2 cellular contexts compared by ENCODE assay signal in the genomic region with DNA sequence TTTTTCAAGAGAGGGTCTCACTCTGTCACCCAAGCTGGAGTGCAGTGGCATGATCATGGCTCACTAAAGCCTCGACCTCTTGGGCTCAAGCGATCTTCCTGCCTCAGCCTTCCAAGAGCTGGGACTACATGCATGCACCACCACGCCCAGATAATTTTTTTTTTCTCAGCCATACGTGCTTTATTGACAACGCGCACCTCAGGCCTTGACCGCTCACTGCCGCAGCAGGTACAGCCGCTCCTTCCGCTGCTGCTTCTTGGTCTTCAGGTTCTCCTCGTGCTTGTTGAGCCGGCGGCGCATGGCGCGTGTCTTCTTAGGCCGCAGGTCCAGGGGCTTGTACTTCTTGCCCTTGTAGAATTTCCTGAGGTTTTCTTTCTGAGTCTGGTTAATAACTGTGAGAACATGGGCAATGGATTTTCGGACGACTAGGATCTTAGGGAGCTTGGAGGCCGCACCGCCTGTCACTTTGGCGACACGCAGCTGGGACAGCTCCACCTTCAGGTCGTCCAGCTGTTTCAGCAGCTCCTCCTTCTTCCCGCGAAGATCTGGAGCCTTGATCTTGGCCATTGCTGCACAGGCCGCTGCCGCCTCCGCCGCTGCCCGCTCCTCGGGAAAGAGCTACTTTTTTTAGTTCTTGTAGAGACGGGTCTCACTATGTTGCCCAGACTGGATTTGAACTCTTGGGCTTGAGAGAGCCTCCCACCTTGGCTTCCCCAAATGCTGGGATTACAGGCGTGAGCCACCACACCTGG.
TF ChIP-seq lines count a peak whose summit lies in the region.
"Not testable (repeated sequence)": the region's sequence is repeated elsewhere in the genome, so short reads cannot be mapped to it uniquely, and the experiment has no call there.

No MANE protein-coding gene starts in this region.

TF ChIP-seq in WTC11, 78 proteins besides CTCF, POLR2A, EP300 and RAD21:
- 0 out of 2 replicates have a peak, but pooled peaks have one; percentile 20 for TF ChIP-seq ZNF121 (CRISPR knock-in tag; IDR thresholded peaks at IDR 0.05)

TF ChIP-seq in HepG2, 621 proteins besides CTCF, POLR2A, EP300 and RAD21:
- TF ChIP-seq, protein P1, sequence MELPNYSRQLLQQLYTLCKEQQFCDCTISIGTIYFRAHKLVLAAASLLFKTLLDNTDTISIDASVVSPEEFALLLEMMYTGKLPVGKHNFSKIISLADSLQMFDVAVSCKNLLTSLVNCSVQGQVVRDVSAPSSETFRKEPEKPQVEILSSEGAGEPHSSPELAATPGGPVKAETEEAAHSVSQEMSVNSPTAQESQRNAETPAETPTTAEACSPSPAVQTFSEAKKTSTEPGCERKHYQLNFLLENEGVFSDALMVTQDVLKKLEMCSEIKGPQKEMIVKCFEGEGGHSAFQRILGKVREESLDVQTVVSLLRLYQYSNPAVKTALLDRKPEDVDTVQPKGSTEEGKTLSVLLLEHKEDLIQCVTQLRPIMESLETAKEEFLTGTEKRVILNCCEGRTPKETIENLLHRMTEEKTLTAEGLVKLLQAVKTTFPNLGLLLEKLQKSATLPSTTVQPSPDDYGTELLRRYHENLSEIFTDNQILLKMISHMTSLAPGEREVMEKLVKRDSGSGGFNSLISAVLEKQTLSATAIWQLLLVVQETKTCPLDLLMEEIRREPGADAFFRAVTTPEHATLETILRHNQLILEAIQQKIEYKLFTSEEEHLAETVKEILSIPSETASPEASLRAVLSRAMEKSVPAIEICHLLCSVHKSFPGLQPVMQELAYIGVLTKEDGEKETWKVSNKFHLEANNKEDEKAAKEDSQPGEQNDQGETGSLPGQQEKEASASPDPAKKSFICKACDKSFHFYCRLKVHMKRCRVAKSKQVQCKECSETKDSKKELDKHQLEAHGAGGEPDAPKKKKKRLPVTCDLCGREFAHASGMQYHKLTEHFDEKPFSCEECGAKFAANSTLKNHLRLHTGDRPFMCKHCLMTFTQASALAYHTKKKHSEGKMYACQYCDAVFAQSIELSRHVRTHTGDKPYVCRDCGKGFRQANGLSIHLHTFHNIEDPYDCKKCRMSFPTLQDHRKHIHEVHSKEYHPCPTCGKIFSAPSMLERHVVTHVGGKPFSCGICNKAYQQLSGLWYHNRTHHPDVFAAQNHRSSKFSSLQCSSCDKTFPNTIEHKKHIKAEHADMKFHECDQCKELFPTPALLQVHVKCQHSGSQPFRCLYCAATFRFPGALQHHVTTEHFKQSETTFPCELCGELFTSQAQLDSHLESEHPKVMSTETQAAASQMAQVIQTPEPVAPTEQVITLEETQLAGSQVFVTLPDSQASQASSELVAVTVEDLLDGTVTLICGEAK (IDR thresholded peaks at IDR 0.05): not testable (repeated sequence)
- TF ChIP-seq, protein P1 (CRISPR knock-in tag; IDR thresholded peaks at IDR 0.05): peak; percentile 70; the same call in 1 of the 2 replicates
- TF ChIP-seq, protein P2, sequence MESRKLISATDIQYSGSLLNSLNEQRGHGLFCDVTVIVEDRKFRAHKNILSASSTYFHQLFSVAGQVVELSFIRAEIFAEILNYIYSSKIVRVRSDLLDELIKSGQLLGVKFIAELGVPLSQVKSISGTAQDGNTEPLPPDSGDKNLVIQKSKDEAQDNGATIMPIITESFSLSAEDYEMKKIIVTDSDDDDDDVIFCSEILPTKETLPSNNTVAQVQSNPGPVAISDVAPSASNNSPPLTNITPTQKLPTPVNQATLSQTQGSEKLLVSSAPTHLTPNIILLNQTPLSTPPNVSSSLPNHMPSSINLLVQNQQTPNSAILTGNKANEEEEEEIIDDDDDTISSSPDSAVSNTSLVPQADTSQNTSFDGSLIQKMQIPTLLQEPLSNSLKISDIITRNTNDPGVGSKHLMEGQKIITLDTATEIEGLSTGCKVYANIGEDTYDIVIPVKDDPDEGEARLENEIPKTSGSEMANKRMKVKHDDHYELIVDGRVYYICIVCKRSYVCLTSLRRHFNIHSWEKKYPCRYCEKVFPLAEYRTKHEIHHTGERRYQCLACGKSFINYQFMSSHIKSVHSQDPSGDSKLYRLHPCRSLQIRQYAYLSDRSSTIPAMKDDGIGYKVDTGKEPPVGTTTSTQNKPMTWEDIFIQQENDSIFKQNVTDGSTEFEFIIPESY (CRISPR knock-in tag; IDR thresholded peaks at IDR 0.05): peak; percentile 90
